8 cellular contexts compared by ENCODE assay signal in genomic region chr2:54597153-54597827, GRCh38.
DNase-seq lines count a peak whose midpoint lies in the region; ATAC-seq and TF ChIP-seq lines count a peak whose summit lies in the region.

No MANE protein-coding gene starts in this region.

- no peaks in the 10 kb centered on the region for H4K20me1 ChIP-seq in mammary epithelial cell (ENCODE audit: insufficient read depth, low read length)

- peaks cover 40% of the 10 kb centered on the region for H3K4me1 Mint-ChIP-seq in MCF 10A (ENCODE audit: insufficient read depth, unreplicated experiment)
- H3K4me1 Mint-ChIP-seq in activated CD4-positive, alpha-beta memory T cell treated with anti-CD3 and anti-CD28 coated beads, Interleukin-2, amount 10 ng/mL, durations not matched to agents 7 days and 5 days, result peaks cover 74% of the 10 kb centered on the region

- no peak overlapping the region for H3K4me2 ChIP-seq in mammary epithelial cell (ENCODE audit: insufficient read depth, low read depth, low read length)

- H3K27ac ChIP-seq in mammary epithelial cell (ENCODE audit: insufficient read depth, low read depth, low read length), result no peak overlapping the region
- H3K27ac ChIP-seq in upper lobe of right lung, result no peak overlapping the region
- no peak overlapping the region for H3K27ac ChIP-seq in brain microvascular endothelial cell

- TF ChIP-seq CTCF in MCF 10A (IDR thresholded peaks at IDR 0.05; ENCODE audit: unreplicated experiment) (no peak), mammary epithelial cell (conservative IDR thresholded peaks at IDR 0.05 in 1 of 2, IDR thresholded peaks at IDR 0.05 in 1 of 2; ENCODE audit: extremely low read depth in 1 of 2, insufficient read depth in 1 of 2, low read depth in 1 of 2, low read length in 2 of 2) (no peak), upper lobe of right lung (IDR thresholded peaks at IDR 0.05) (no peak), brain microvascular endothelial cell (IDR thresholded peaks at IDR 0.05; ENCODE audit: low read depth, low read length, missing control alignments) (no peak)

- intact Hi-C loops in MCF 10A (cut with micrococcal nuclease), result no loop called here
- intact Hi-C loops in mammary epithelial cell (cut with micrococcal nuclease), result no loop called here
- intact Hi-C loops in upper lobe of right lung (cut with DNase I), result no loop called here

- POLR2A ChIA-PET in MCF 10A (lab: Yijun Ruan, JAX), result interaction anchor here (0.9 to 4.2 kb wide), 4 partner anchors 22 to 38 kb away, joined by 3 to 34 read pairs (median 12); no protein-coding TSS in a partner anchor
- POLR2A ChIA-PET in activated CD4-positive, alpha-beta memory T cell treated with anti-CD3 and anti-CD28 coated beads, Interleukin-2, amount 10 ng/mL, durations not matched to agents 7 days and 5 days (lab: Charles Lee), result interaction anchor here (0.8 to 15.5 kb wide), 4 partner anchors 9 to 37 kb away, joined by 3 to 132 read pairs (median 12); no protein-coding TSS in a partner anchor

- peaks cover 29% of the 10 kb centered on the region for H3K36me3 Mint-ChIP-seq in MCF 10A (ENCODE audit: insufficient read depth, unreplicated experiment)
- peaks cover 62% of the 10 kb centered on the region for H3K36me3 Mint-ChIP-seq in activated CD4-positive, alpha-beta memory T cell treated with anti-CD3 and anti-CD28 coated beads, Interleukin-2, amount 10 ng/mL, durations not matched to agents 7 days and 5 days (ENCODE audit: low read depth)

- no peaks in the 10 kb centered on the region for H3K9me3 Mint-ChIP-seq in MCF 10A (ENCODE audit: unreplicated experiment)
- no peaks in the 10 kb centered on the region for H3K9me3 Mint-ChIP-seq in activated CD4-positive, alpha-beta memory T cell treated with anti-CD3 and anti-CD28 coated beads, Interleukin-2, amount 10 ng/mL, durations not matched to agents 7 days and 5 days

- ATAC-seq in upper lobe of right lung, result peak; percentile 23

- no peak overlapping the region for H2AFZ ChIP-seq in mammary epithelial cell (ENCODE audit: low read depth, low read length)

- H3K4me1 ChIP-seq in mammary epithelial cell (ENCODE audit: insufficient read depth, low read length) (peaks cover 31% of the 10 kb centered on the region), upper lobe of right lung (peaks cover 79% of the 10 kb centered on the region)

- 44% methylated on average over 5 of the region's 5 CpGs for WGBS in mammary epithelial cell (ENCODE audit: low coverage, missing lambda C conversion rate)

- H3K36me3 ChIP-seq in mammary epithelial cell (ENCODE audit: insufficient read depth, low read length) (peaks cover 2% of the 10 kb centered on the region), upper lobe of right lung (peaks cover 19% of the 10 kb centered on the region), brain microvascular endothelial cell (replicated peaks) (peaks cover 31% of the 10 kb centered on the region)

- H3K4me3 Mint-ChIP-seq in MCF 10A (ENCODE audit: unreplicated experiment), result no peak overlapping the region
- H3K4me3 Mint-ChIP-seq in activated CD4-positive, alpha-beta memory T cell treated with anti-CD3 and anti-CD28 coated beads, Interleukin-2, amount 10 ng/mL, durations not matched to agents 7 days and 5 days, result no peak overlapping the region

- DNase-seq in MCF 10A (ENCODE audit: unreplicated experiment) (peak; percentile 27), mammary epithelial cell (no peak), kidney tubule cell (ENCODE audit: low spot score) (peak; percentile 60), upper lobe of right lung (no peak), brain microvascular endothelial cell (no peak), DMS153 (lab: John Stamatoyannopoulos, UW) (no peak)
- no peak for DNase-seq in activated CD4-positive, alpha-beta memory T cell treated with anti-CD3 and anti-CD28 coated beads, Interleukin-2, amount 10 ng/mL, durations not matched to agents 7 days and 5 days
- no peak for DNase-seq in activated effector memory CD4-positive, alpha-beta T cell treated with Interleukin-2 at 50 U/mL for 16 hours

- H3K27ac Mint-ChIP-seq in MCF 10A (ENCODE audit: low read depth, unreplicated experiment), result peak overlapping the region; percentile 57
- H3K27ac Mint-ChIP-seq in activated CD4-positive, alpha-beta memory T cell treated with anti-CD3 and anti-CD28 coated beads, Interleukin-2, amount 10 ng/mL, durations not matched to agents 7 days and 5 days, result peak overlapping the region; percentile 87

- no peaks in the 10 kb centered on the region for H3K27me3 Mint-ChIP-seq in MCF 10A (ENCODE audit: insufficient read depth, unreplicated experiment)
- no peaks in the 10 kb centered on the region for H3K27me3 Mint-ChIP-seq in activated CD4-positive, alpha-beta memory T cell treated with anti-CD3 and anti-CD28 coated beads, Interleukin-2, amount 10 ng/mL, durations not matched to agents 7 days and 5 days

- no peaks in the 10 kb centered on the region for H3K9me3 ChIP-seq in mammary epithelial cell (replicated peaks; ENCODE audit: insufficient read depth, low read length)
- H3K9me3 ChIP-seq in upper lobe of right lung, result no peaks in the 10 kb centered on the region

- BruUV-seq in MCF 10A (replicated peaks; lab: Mats Ljungman, UMichigan), result no TSS peak
- BruUV-seq in mammary epithelial cell (replicated peaks; lab: Mats Ljungman, UMichigan), result no TSS peak

- peaks cover 89% of the 10 kb centered on the region for H3K79me2 ChIP-seq in mammary epithelial cell (ENCODE audit: insufficient read depth, low read length)

- H3K4me3 ChIP-seq in mammary epithelial cell (replicated peaks in 1 of 3; ENCODE audit: insufficient read depth in 1 of 3, low read depth in 2 of 3, low read length in 3 of 3), result no peak overlapping the region
- H3K4me3 ChIP-seq in upper lobe of right lung, result no peak overlapping the region
- H3K4me3 ChIP-seq in brain microvascular endothelial cell (ENCODE audit: low read depth, low read length), result no peak overlapping the region

- no peaks in the 10 kb centered on the region for H3K27me3 ChIP-seq in mammary epithelial cell (ENCODE audit: insufficient read depth, low read length)
- no peaks in the 10 kb centered on the region for H3K27me3 ChIP-seq in upper lobe of right lung
- H3K27me3 ChIP-seq in brain microvascular endothelial cell (replicated peaks), result no peaks in the 10 kb centered on the region

- H3K9ac ChIP-seq in mammary epithelial cell (ENCODE audit: insufficient read depth, low read length), result no peak overlapping the region

- dilution Hi-C loops in mammary epithelial cell (cut with HindIII; ENCODE audit: low sequenced_read_pairs), result no loop called here

- CTCF ChIA-PET in MCF 10A (lab: Yijun Ruan, JAX) (interaction anchor here (0.6 to 1.2 kb wide), 4 partner anchors 17 to 482 kb away, joined by 3 to 5 read pairs (median 3); partner anchors contain the start of gene ACYP2), mammary epithelial cell (lab: Charles Lee; ENCODE audit: low non-redundant PET) (no interaction called here)
- CTCF ChIA-PET in activated CD4-positive, alpha-beta memory T cell treated with anti-CD3 and anti-CD28 coated beads, Interleukin-2, amount 10 ng/mL, durations not matched to agents 7 days and 5 days (lab: Charles Lee), result interaction anchor here (1.4 to 2.7 kb wide), 4 partner anchors 18 to 38 kb away, joined by 4 to 10 read pairs (median 7); no protein-coding TSS in a partner anchor

- in situ Hi-C loops in mammary epithelial cell (cut with MboI; ENCODE audit: low sequenced_read_pairs in 2 of 2) (no loop called here), brain microvascular endothelial cell (cut with HindIII; ENCODE audit: low pct_ligation_motif_present, low sequenced_read_pairs) (no loop called here)

Comparison
In these comparisons a context has a peak if more than half of its experiments do, and no peak if none do; other contexts are left out.
1. DNase-seq: peak in MCF 10A (single experiment) and kidney tubule cell (single experiment); none in mammary epithelial cell (single experiment), activated CD4-positive, alpha-beta memory T cell treated with anti-CD3 and anti-CD28 coated beads, Interleukin-2, amount 10 ng/mL, durations not matched to agents 7 days and 5 days (single experiment), upper lobe of right lung (single experiment), brain microvascular endothelial cell (single experiment), activated effector memory CD4-positive, alpha-beta T cell treated with Interleukin-2 at 50 U/mL for 16 hours (single experiment) and DMS153 (single experiment).